In genomic region chr5:10593531-10594181, GRCh38 we compare ENCODE assay signal across 1 cellular context.
TF ChIP-seq lines count a peak whose summit lies in the region.

No MANE protein-coding gene starts in this region.

TF ChIP-seq in GM23338, 12 proteins besides CTCF, POLR2A, EP300 and RAD21 (continued from another document):
- no peak for TF ChIP-seq ETS1 (IDR thresholded peaks at IDR 0.05)
- TF ChIP-seq CREB1 (CRISPR knock-in tag; IDR thresholded peaks at IDR 0.05; ENCODE audit: low read depth): no peak
- TF ChIP-seq POLR2AphosphoS5 (IDR thresholded peaks at IDR 0.05; ENCODE audit: low read depth): no peak
- no peak for TF ChIP-seq ZNF331 (CRISPR knock-in tag; IDR thresholded peaks at IDR 0.05; ENCODE audit: low read depth)
- no peak for TF ChIP-seq ZNF462 (CRISPR knock-in tag; IDR thresholded peaks at IDR 0.05)
